Comparison of ENCODE assay signal across 2 cellular contexts in the genomic region with DNA sequence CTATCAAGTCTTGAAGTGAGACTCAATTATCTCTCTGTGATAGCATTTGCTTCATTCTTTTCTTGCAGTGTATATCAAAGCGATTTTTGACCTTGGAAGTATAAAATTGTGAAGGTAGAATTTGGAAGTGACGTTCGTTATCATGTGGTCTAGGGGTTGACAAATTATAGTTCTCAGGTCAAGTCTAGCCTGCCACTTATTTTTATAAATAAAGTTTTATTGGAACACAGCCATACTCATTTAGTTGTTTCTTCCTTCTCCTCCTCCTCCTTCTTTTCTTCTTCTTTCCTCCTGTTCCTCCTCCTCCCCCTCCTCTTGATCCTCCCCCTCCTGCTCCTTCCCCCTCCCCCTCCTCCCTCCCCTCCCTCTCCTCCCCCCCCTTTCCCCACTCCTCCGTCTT.
TF ChIP-seq lines count a peak whose summit lies in the region.

No MANE protein-coding gene starts in this region.

TF ChIP-seq in GM23338, 12 proteins besides CTCF, POLR2A, EP300 and RAD21 (continues in another document):
- TF ChIP-seq POLR2AphosphoS5 (IDR thresholded peaks at IDR 0.05; ENCODE audit: low read depth) (no peak), ZNF331 (CRISPR knock-in tag; IDR thresholded peaks at IDR 0.05; ENCODE audit: low read depth) (no peak), NANOG (IDR thresholded peaks at IDR 0.05; ENCODE audit: borderline replicate concordance) (no peak), EZH2 (IDR thresholded peaks at IDR 0.05; ENCODE audit: low read depth, unreplicated experiment) (no peak), ZNF114 (CRISPR knock-in tag; IDR thresholded peaks at IDR 0.05) (no peak), ETS1 (IDR thresholded peaks at IDR 0.05) (no peak), CREB1 (CRISPR knock-in tag; IDR thresholded peaks at IDR 0.05; ENCODE audit: low read depth) (no peak), EZH2phosphoT487 (IDR thresholded peaks at IDR 0.05; ENCODE audit: unreplicated experiment) (no peak), STAT1 (IDR thresholded peaks at IDR 0.05; ENCODE audit: unreplicated experiment) (no peak), JUNB (IDR thresholded peaks at IDR 0.05; ENCODE audit: unreplicated experiment) (no peak)
- TF ChIP-seq, protein P1, sequence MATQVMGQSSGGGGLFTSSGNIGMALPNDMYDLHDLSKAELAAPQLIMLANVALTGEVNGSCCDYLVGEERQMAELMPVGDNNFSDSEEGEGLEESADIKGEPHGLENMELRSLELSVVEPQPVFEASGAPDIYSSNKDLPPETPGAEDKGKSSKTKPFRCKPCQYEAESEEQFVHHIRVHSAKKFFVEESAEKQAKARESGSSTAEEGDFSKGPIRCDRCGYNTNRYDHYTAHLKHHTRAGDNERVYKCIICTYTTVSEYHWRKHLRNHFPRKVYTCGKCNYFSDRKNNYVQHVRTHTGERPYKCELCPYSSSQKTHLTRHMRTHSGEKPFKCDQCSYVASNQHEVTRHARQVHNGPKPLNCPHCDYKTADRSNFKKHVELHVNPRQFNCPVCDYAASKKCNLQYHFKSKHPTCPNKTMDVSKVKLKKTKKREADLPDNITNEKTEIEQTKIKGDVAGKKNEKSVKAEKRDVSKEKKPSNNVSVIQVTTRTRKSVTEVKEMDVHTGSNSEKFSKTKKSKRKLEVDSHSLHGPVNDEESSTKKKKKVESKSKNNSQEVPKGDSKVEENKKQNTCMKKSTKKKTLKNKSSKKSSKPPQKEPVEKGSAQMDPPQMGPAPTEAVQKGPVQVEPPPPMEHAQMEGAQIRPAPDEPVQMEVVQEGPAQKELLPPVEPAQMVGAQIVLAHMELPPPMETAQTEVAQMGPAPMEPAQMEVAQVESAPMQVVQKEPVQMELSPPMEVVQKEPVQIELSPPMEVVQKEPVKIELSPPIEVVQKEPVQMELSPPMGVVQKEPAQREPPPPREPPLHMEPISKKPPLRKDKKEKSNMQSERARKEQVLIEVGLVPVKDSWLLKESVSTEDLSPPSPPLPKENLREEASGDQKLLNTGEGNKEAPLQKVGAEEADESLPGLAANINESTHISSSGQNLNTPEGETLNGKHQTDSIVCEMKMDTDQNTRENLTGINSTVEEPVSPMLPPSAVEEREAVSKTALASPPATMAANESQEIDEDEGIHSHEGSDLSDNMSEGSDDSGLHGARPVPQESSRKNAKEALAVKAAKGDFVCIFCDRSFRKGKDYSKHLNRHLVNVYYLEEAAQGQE (IDR thresholded peaks at IDR 0.05; ENCODE audit: unreplicated experiment) = no peak

TF ChIP-seq in GM12878, 131 proteins besides CTCF, POLR2A, EP300 and RAD21:
- TF ChIP-seq ZBTB40 (IDR thresholded peaks at IDR 0.05; ENCODE audit: borderline replicate concordance) (peak; percentile 68; the same call in 1 of the 2 replicates), YY1 (IDR thresholded peaks at IDR 0.05; ENCODE audit: low read depth, low read length) (no peak)
